1 cellular context compared by ENCODE assay signal in the genomic region with DNA sequence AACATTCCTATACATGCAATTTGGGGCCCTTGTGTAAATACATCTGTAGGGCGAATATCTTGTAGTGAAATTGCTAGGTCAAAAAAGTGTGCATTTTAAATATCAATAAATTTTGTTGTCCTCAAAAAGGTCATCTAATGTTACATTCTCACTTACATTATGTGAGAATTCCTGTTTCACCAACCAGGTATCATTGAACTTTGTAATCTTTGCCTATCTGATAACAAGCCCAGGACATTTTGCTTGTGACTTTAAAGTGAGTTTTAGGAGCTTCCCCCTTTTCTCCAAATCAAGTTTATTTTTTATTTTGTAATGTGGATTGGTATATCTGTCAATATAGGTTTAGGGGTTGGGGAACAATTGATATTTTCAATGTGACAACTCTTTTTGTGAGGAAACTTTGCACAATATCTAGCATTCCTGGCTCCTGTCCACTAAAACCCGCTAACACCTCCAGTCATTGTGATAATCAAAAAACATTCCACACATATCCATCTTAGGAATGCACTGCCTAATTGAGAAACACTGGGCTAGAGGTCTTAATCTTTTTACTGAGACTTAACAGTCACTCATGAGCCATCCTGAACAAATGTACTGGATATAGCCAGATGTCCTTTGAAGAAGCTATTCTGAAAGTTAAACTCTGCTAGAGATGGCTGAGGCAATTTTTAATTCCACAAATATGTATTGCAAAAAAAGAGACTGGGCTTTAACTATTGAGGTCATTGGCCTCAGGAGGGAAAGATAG.
TF ChIP-seq lines count a peak whose summit lies in the region.

No MANE protein-coding gene starts in this region.

TF ChIP-seq in Ishikawa, 13 proteins besides CTCF, POLR2A, EP300 and RAD21 (continued from another document):
- TF ChIP-seq, protein P1, sequence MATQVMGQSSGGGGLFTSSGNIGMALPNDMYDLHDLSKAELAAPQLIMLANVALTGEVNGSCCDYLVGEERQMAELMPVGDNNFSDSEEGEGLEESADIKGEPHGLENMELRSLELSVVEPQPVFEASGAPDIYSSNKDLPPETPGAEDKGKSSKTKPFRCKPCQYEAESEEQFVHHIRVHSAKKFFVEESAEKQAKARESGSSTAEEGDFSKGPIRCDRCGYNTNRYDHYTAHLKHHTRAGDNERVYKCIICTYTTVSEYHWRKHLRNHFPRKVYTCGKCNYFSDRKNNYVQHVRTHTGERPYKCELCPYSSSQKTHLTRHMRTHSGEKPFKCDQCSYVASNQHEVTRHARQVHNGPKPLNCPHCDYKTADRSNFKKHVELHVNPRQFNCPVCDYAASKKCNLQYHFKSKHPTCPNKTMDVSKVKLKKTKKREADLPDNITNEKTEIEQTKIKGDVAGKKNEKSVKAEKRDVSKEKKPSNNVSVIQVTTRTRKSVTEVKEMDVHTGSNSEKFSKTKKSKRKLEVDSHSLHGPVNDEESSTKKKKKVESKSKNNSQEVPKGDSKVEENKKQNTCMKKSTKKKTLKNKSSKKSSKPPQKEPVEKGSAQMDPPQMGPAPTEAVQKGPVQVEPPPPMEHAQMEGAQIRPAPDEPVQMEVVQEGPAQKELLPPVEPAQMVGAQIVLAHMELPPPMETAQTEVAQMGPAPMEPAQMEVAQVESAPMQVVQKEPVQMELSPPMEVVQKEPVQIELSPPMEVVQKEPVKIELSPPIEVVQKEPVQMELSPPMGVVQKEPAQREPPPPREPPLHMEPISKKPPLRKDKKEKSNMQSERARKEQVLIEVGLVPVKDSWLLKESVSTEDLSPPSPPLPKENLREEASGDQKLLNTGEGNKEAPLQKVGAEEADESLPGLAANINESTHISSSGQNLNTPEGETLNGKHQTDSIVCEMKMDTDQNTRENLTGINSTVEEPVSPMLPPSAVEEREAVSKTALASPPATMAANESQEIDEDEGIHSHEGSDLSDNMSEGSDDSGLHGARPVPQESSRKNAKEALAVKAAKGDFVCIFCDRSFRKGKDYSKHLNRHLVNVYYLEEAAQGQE (IDR thresholded peaks at IDR 0.05; ENCODE audit: low read depth), result no peak
- TF ChIP-seq CEBPB (IDR thresholded peaks at IDR 0.05), result 0 out of 2 replicates have a peak, but pooled peaks have one; percentile 38
- TF ChIP-seq TEAD4 (IDR thresholded peaks at IDR 0.05), result peak; percentile 48; the same call in 1 of the 2 replicates
- TF ChIP-seq CREB1 (IDR thresholded peaks at IDR 0.05; ENCODE audit: low read depth), result no peak
- no peak for TF ChIP-seq TCF12 (IDR thresholded peaks at IDR 0.05; ENCODE audit: low read depth)
- TF ChIP-seq ZBTB7A (IDR thresholded peaks at IDR 0.05; ENCODE audit: low read depth), result no peak
- no peak for TF ChIP-seq YY1 (IDR thresholded peaks at IDR 0.05; ENCODE audit: low read depth)
- TF ChIP-seq, protein P2, sequence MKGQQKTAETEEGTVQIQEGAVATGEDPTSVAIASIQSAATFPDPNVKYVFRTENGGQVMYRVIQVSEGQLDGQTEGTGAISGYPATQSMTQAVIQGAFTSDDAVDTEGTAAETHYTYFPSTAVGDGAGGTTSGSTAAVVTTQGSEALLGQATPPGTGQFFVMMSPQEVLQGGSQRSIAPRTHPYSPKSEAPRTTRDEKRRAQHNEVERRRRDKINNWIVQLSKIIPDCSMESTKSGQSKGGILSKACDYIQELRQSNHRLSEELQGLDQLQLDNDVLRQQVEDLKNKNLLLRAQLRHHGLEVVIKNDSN (IDR thresholded peaks at IDR 0.05), result no peak
- TF ChIP-seq EGR1 (IDR thresholded peaks at IDR 0.05), result no peak
- no peak for TF ChIP-seq TAF1 (IDR thresholded peaks at IDR 0.05; ENCODE audit: low read depth)
- TF ChIP-seq, protein P3, sequence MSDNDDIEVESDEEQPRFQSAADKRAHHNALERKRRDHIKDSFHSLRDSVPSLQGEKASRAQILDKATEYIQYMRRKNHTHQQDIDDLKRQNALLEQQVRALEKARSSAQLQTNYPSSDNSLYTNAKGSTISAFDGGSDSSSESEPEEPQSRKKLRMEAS (IDR thresholded peaks at IDR 0.05), result no peak
- TF ChIP-seq FOXM1 (IDR thresholded peaks at IDR 0.05; ENCODE audit: borderline replicate concordance, low read depth), result no peak
